Comparison of ENCODE assay signal across 7 cellular contexts in the genomic region with DNA sequence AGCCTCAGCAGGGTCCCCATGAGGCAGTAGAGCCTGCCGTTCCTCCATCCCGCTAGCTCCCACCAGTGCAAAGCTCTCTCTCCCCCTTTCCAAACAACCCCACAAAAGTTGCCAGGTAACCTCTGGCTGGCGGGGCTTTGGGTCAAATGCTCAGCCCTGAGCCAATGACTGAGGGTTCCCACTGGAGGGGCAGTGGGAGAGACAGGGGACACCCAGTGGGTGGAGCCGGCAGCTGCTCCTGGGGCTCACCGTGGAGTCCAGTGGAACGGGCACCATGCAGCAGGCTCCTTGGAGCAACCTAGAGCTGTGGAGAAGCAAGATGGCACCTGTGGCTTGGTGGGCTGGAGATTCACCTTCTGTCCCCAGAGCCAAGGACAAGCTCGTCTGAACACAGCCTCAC.
"Had no signal": no experiment of that assay in that cellular context is flagged by ENCODE, and none has a peak within 500 bp of the region (broad histone marks: within the 10 kb centered on the region; RNA-seq: fewer than 3 reads in every experiment).

No MANE protein-coding gene starts in this region.

- H3K4me3 ChIP-seq: GM23338 had no signal

- H3K27ac ChIP-seq: HL-60 had no signal

- DNase-seq: H9, HCEC 1CT, HFFc6, KBM-7 had no signal

- ATAC-seq: GM23338, HepG2 had no signal

- H3K4me2 ChIP-seq: GM23338 had no signal

- H2AFZ ChIP-seq: GM23338 had no signal
